Comparison of ENCODE assay signal across 29 cellular contexts in the genomic region with DNA sequence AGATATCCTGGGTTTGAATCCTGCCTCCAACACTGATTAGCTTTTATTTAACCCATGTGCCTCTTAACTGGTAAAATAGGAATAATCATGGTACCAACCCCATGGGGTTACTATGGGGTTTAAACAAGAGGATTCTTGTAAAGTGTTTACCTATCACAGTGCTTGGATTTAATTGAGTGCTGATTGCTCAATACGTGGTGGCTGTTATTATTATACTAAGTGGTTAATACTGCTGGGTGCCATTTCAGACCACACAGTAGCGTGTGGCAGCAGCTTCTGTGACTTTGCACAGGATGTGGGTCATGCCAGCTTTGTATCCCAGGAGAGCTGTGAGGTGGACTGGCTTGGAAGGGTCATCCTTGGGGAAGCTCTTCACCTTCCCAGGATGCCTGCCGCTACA.
"Had no signal": no experiment of that assay in that cellular context is flagged by ENCODE, and none has a peak within 500 bp of the region (broad histone marks: within the 10 kb centered on the region; RNA-seq: fewer than 3 reads in every experiment).

No MANE protein-coding gene starts in this region.

- H3K4me1 ChIP-seq: body of pancreas, esophagus muscularis mucosa, foreskin keratinocyte, gastroesophageal sphincter had no signal

- DNase-seq: activated B cell treated with CpG ODN at 0.5 μM for 24 hours; activated CD4-positive, alpha-beta T cell treated with anti-CD3 and anti-CD28 coated beads for 48 hours; activated CD4-positive, alpha-beta T cell treated with anti-CD3 and anti-CD28 coated beads, Interleukin-2, amount 50 U/mL, for 1 hour; activated CD4-positive, alpha-beta T cell treated with anti-CD3 and anti-CD28 coated beads, Interleukin-2, amount 50 U/mL, for 48 hours; activated CD8-positive, alpha-beta memory T cell treated with anti-CD3 and anti-CD28 coated beads for 24 hours; activated CD8-positive, alpha-beta T cell treated with anti-CD3 and anti-CD28 coated beads for 36 hours; activated effector memory CD4-positive, alpha-beta T cell treated with Interleukin-2 at 50 U/mL for 16 hours; activated gamma-delta T cell treated with Interleukin-2 at 50 U/mL for 16 hours; activated naive CD4-positive, alpha-beta T cell treated with anti-CD3 and anti-CD28 coated beads, Interleukin-2, amount 50 U/mL, for 16 hours; activated naive CD4-positive, alpha-beta T cell treated with Interleukin-2 at 50 U/mL for 16 hours; activated T-cell treated with anti-CD3 and anti-CD28 coated beads, Interleukin-2, amount 50 U/mL, for 4 hours; amniotic stem cell; anterior cingulate cortex; body of pancreas; caudate nucleus; cortex of kidney; dermis blood vessel endothelial cell; effector CD4-positive, alpha-beta T cell; effector memory CD8-positive, alpha-beta T cell; erythroblast; foreskin keratinocyte; hippocampal formation; T1000; WERI-Rb-1 had no signal

- H3K4me3 ChIP-seq: body of pancreas, esophagus muscularis mucosa, gastroesophageal sphincter had no signal

- ATAC-seq: activated CD4-positive, CD25-positive, alpha-beta regulatory T cell treated with anti-CD3 and anti-CD28 coated beads, Interleukin-2, amount 50 U/mL, for 24 hours; activated CD8-positive, alpha-beta T cell treated with anti-CD3 and anti-CD28 coated beads for 36 hours; activated T-cell treated with anti-CD3 and anti-CD28 coated beads, Interleukin-2, amount 50 U/mL, for 4 hours; activated T-helper 17 cell treated with anti-CD3 and anti-CD28 coated beads, Interleukin-2, amount 50 U/mL, for 72 hours; body of pancreas; effector memory CD8-positive, alpha-beta T cell; foreskin keratinocyte; gastroesophageal sphincter had no signal

- H3K36me3 ChIP-seq: esophagus muscularis mucosa, gastroesophageal sphincter, WERI-Rb-1 had no signal

- H3K27ac ChIP-seq: body of pancreas, esophagus muscularis mucosa, foreskin keratinocyte, gastroesophageal sphincter, WERI-Rb-1 had no signal

- H3K9me3 ChIP-seq: body of pancreas had no signal

- H3K27me3 ChIP-seq: body of pancreas, foreskin keratinocyte had no signal

- FAIRE-seq: colon had no signal
